7 cellular contexts compared by ENCODE assay signal in genomic region chr17:40586264-40586663, GRCh38. TPM values are rescaled to one million over a fixed set of nuclear protein-coding genes. Genes with fewer than 3 reads are reported as not detected.
"Had no signal": no experiment of that assay in that cellular context is flagged by ENCODE, and none has a peak within 500 bp of the region (broad histone marks: within the 10 kb centered on the region; RNA-seq: fewer than 3 reads in every experiment).

No MANE protein-coding gene starts in this region.

RNA-seq across cellular contexts. Expression of gene CCR7, which starts 21.0 kb away (rescaled TPM):
- total RNA-seq: bronchial epithelial cell, foreskin keratinocyte, glomerular endothelial cell, kidney epithelial cell, pulmonary artery endothelial cell, smooth muscle cell, thoracic aorta had no signal
